10 cellular contexts compared by ENCODE assay signal in genomic region chr17:29177541-29177870, GRCh38. TPM values are rescaled to one million over a fixed set of nuclear protein-coding genes. Genes with fewer than 3 reads are reported as not detected.
DNase-seq lines count a peak whose midpoint lies in the region; ATAC-seq and TF ChIP-seq lines count a peak whose summit lies in the region.
"Had no signal": no experiment of that assay in that cellular context is flagged by ENCODE, and none has a peak within 500 bp of the region (broad histone marks: within the 10 kb centered on the region; RNA-seq: fewer than 3 reads in every experiment).

No MANE protein-coding gene starts in this region.

- H3K27ac Mint-ChIP-seq in CD4-positive, CD25-positive, alpha-beta regulatory T cell, result peak overlapping the region; percentile 46 to 97 (median 94)
- peak overlapping the region; percentile 93 for H3K27ac Mint-ChIP-seq in endodermal cell

- no peak overlapping the region for H2AFZ ChIP-seq in OCI-LY1 (ENCODE audit: low read length)
- H2AFZ ChIP-seq in osteoblast (ENCODE audit: low read length), result no peak overlapping the region

- H3K9me3 ChIP-seq in CD4-positive, CD25-positive, alpha-beta regulatory T cell (ENCODE audit: control insufficient read depth in 2 of 2, low read length in 2 of 2), result no peaks in the 10 kb centered on the region
- H3K9me3 ChIP-seq in OCI-LY1 (ENCODE audit: low read length), result no peaks in the 10 kb centered on the region
- H3K9me3 ChIP-seq in endodermal cell (ENCODE audit: control insufficient read depth, low read length), result no peaks in the 10 kb centered on the region
- H3K9me3 ChIP-seq in osteoblast (ENCODE audit: low read depth, low read length), result no peaks in the 10 kb centered on the region
- H3K9me3 ChIP-seq: SJSA1 had no signal

- peak overlapping the region; percentile 84 to 91 (median 90) for H3K4me3 Mint-ChIP-seq in CD4-positive, CD25-positive, alpha-beta regulatory T cell
- peak overlapping the region; percentile 72 for H3K4me3 Mint-ChIP-seq in endodermal cell

- DNase-seq in CD4-positive, CD25-positive, alpha-beta regulatory T cell, result no peak
- no peak for DNase-seq in endodermal cell
- DNase-seq in osteoblast (ENCODE audit: insufficient read length, low spot score, missing footprints), result peak; percentile 55
- no peak for DNase-seq in GF-D8 (lab: John Stamatoyannopoulos, UW)
- no peak for DNase-seq in NCI-H2227 (lab: John Stamatoyannopoulos, UW; ENCODE audit: unreplicated experiment)
- DNase-seq: KG1 had no signal

- H3K27me3 Mint-ChIP-seq in CD4-positive, CD25-positive, alpha-beta regulatory T cell, result peaks cover 16% of the 10 kb centered on the region
- H3K27me3 Mint-ChIP-seq in endodermal cell (ENCODE audit: insufficient read depth), result peaks cover 21% of the 10 kb centered on the region

- peak overlapping the region; percentile 79 for H3K4me2 ChIP-seq in OCI-LY1 (ENCODE audit: low read length)
- no peak overlapping the region for H3K4me2 ChIP-seq in osteoblast (ENCODE audit: insufficient read depth, low read length)

- H3K27me3 ChIP-seq in CD4-positive, CD25-positive, alpha-beta regulatory T cell (ENCODE audit: control insufficient read depth, insufficient read depth, low read length), result no peaks in the 10 kb centered on the region
- H3K27me3 ChIP-seq in OCI-LY1 (ENCODE audit: insufficient read depth, low read length) (no peaks in the 10 kb centered on the region; the same call in 1 of the 2 replicates), endodermal cell (ENCODE audit: control insufficient read depth, insufficient read depth, low read length, poor library complexity, severe bottlenecking) (peaks cover 16% of the 10 kb centered on the region), osteoblast (ENCODE audit: insufficient read depth, low read length) (no peaks in the 10 kb centered on the region)
- H3K27me3 ChIP-seq: SJSA1 had no signal

- H3K4me1 Mint-ChIP-seq in CD4-positive, CD25-positive, alpha-beta regulatory T cell, result peaks cover 4 to 38% (median 17%) of the 10 kb centered on the region in 4 donors
- peaks cover 29% of the 10 kb centered on the region for H3K4me1 Mint-ChIP-seq in endodermal cell

- no peak overlapping the region for H3K4me3 ChIP-seq in CD4-positive, CD25-positive, alpha-beta regulatory T cell (ENCODE audit: low read depth, low read length)
- peak overlapping the region; percentile 64 for H3K4me3 ChIP-seq in OCI-LY1 (ENCODE audit: low read depth, low read length, poor library complexity, severe bottlenecking)
- H3K4me3 ChIP-seq in endodermal cell (ENCODE audit: low read length), result peak overlapping the region; percentile 84
- no peak overlapping the region for H3K4me3 ChIP-seq in osteoblast (ENCODE audit: insufficient read depth, low read length)

- H3K9me3 Mint-ChIP-seq in CD4-positive, CD25-positive, alpha-beta regulatory T cell, result no peaks in the 10 kb centered on the region
- H3K9me3 Mint-ChIP-seq in endodermal cell, result peaks cover under 1% of the 10 kb centered on the region

- TF ChIP-seq CTCF in OCI-LY1 (IDR thresholded peaks at IDR 0.05; ENCODE audit: low read length) (no peak), endodermal cell (conservative IDR thresholded peaks at IDR 0.05) (no peak), osteoblast (IDR thresholded peaks at IDR 0.05; ENCODE audit: extremely low read depth, low read depth, low read length) (no peak)

- peak overlapping the region; percentile 75; the same call in 1 of the 2 replicates for H3K9ac ChIP-seq in OCI-LY1 (ENCODE audit: low read length)
- H3K9ac ChIP-seq in endodermal cell (ENCODE audit: extremely low read depth, low read length, poor library complexity, severe bottlenecking), result peak overlapping the region; percentile 51

- no peaks in the 10 kb centered on the region for H3K36me3 Mint-ChIP-seq in CD4-positive, CD25-positive, alpha-beta regulatory T cell
- H3K36me3 Mint-ChIP-seq in endodermal cell (ENCODE audit: low read depth), result no peaks in the 10 kb centered on the region

- peak overlapping the region; percentile 76 for H3K27ac ChIP-seq in CD4-positive, CD25-positive, alpha-beta regulatory T cell (ENCODE audit: insufficient read depth, low read length, poor library complexity, severe bottlenecking)
- H3K27ac ChIP-seq in OCI-LY1 (ENCODE audit: low read depth, low read length, poor library complexity, severe bottlenecking) (peak overlapping the region; percentile 81), endodermal cell (ENCODE audit: low read depth, low read length) (no peak overlapping the region), osteoblast (ENCODE audit: low read depth, low read length) (no peak overlapping the region)
- H3K27ac ChIP-seq: SJSA1 had no signal

- 50 to 87% methylated on average over 1 to 3 of the region's 3 CpGs for WGBS in endodermal cell (ENCODE audit: insufficient coverage in 1 of 2, insufficient read length in 1 of 2), 2 experiments

- no peaks in the 10 kb centered on the region for H3F3A ChIP-seq in OCI-LY1 (ENCODE audit: insufficient read depth, low read length)

- no peaks in the 10 kb centered on the region for H3K36me3 ChIP-seq in CD4-positive, CD25-positive, alpha-beta regulatory T cell (ENCODE audit: control insufficient read depth, insufficient read depth, low read length)
- H3K36me3 ChIP-seq in OCI-LY1 (ENCODE audit: insufficient read depth, low read length) (no peaks in the 10 kb centered on the region), endodermal cell (ENCODE audit: control insufficient read depth, insufficient read depth, low read length) (no peaks in the 10 kb centered on the region), osteoblast (ENCODE audit: insufficient read depth, low read length) (no peaks in the 10 kb centered on the region)

- H3K79me2 ChIP-seq in OCI-LY1 (ENCODE audit: insufficient read depth, low read length), result no peaks in the 10 kb centered on the region
- H3K79me2 ChIP-seq in osteoblast (ENCODE audit: insufficient read depth, low read length), result peaks cover 23% of the 10 kb centered on the region

- H4K20me1 ChIP-seq in OCI-LY1 (ENCODE audit: insufficient read depth, low read length) (no peaks in the 10 kb centered on the region), osteoblast (ENCODE audit: insufficient read depth, low read length) (peaks cover 8% of the 10 kb centered on the region)

- no peak for ATAC-seq in CD4-positive, CD25-positive, alpha-beta regulatory T cell (ENCODE audit: low read depth in 2 of 2)
- no peak for ATAC-seq in HG03439 (IDR thresholded peaks at IDR 0.05; ENCODE audit: unreplicated experiment)
- ATAC-seq in HG03039 (IDR thresholded peaks at IDR 0.05; ENCODE audit: unreplicated experiment), result no peak

- H3K9me2 ChIP-seq in OCI-LY1 (ENCODE audit: low read depth, low read length), result no peaks in the 10 kb centered on the region

- peaks cover 26% of the 10 kb centered on the region for H3K4me1 ChIP-seq in CD4-positive, CD25-positive, alpha-beta regulatory T cell (ENCODE audit: control insufficient read depth, insufficient read depth, low read length, poor library complexity, severe bottlenecking)
- H3K4me1 ChIP-seq in OCI-LY1 (ENCODE audit: insufficient read depth, low read length, severe bottlenecking) (peaks cover 46% of the 10 kb centered on the region), endodermal cell (ENCODE audit: control insufficient read depth, insufficient read depth, low read length) (peaks cover 9% of the 10 kb centered on the region), osteoblast (ENCODE audit: insufficient read depth, low read length) (peaks cover 30% of the 10 kb centered on the region)

RNA-seq across cellular contexts. Expression of gene MYO18A, which starts 2.7 kb away (rescaled TPM):
- 193 TPM for total RNA-seq in CD4-positive, CD25-positive, alpha-beta regulatory T cell
- 10 to 100 TPM; 16.8 to 22.6 (median 20.2) TPM for polyA plus RNA-seq in CD4-positive, CD25-positive, alpha-beta regulatory T cell
- total RNA-seq in endodermal cell, result 10 to 100 TPM; 43.8 to 56.7 TPM
- polyA plus RNA-seq in endodermal cell (2013, experiment 1 of 2), result 30.0 TPM
- 37.8 TPM for polyA plus RNA-seq in endodermal cell (2013, experiment 2 of 2)
- total RNA-seq in osteoblast, result 28.6 and 39.8 TPM in 2 replicates

Comparison
In these comparisons a context has a peak if more than half of its experiments do, and no peak if none do; other contexts are left out.
1. H3K27ac ChIP-seq: peak in CD4-positive, CD25-positive, alpha-beta regulatory T cell (single experiment) and OCI-LY1 (single experiment); none in endodermal cell (single experiment) and osteoblast (single experiment).
2. H3K4me3 ChIP-seq: peak in OCI-LY1 (single experiment) and endodermal cell (single experiment); none in CD4-positive, CD25-positive, alpha-beta regulatory T cell (single experiment) and osteoblast (single experiment).